8 cellular contexts compared by ENCODE assay signal in genomic region chr1:32612189-32612881, GRCh38. TPM values are rescaled to one million over a fixed set of nuclear protein-coding genes. Genes with fewer than 3 reads are reported as not detected.
DNase-seq lines count a peak whose midpoint lies in the region; ATAC-seq and TF ChIP-seq lines count a peak whose summit lies in the region.

No MANE protein-coding gene starts in this region.

- H4K20me1 ChIP-seq in fibroblast of lung (ENCODE audit: control insufficient read depth, extremely low read depth, insufficient read depth, low read length): no peaks in the 10 kb centered on the region

- H3K27ac Mint-ChIP-seq in stimulated activated memory B cell treated with anti-CD40 and anti-IgM and Interleukin-4, amounts not matched to agents 10 μg/mL and 1 μg/mL and 100 μg/mL, for 72 hours: no peak overlapping the region

- no peaks in the 10 kb centered on the region for H3K27me3 Mint-ChIP-seq in stimulated activated memory B cell treated with anti-CD40 and anti-IgM and Interleukin-4, amounts not matched to agents 10 μg/mL and 1 μg/mL and 100 μg/mL, for 72 hours

- H3K36me3 Mint-ChIP-seq in stimulated activated memory B cell treated with anti-CD40 and anti-IgM and Interleukin-4, amounts not matched to agents 10 μg/mL and 1 μg/mL and 100 μg/mL, for 72 hours: no peaks in the 10 kb centered on the region

- H3K9me3 Mint-ChIP-seq in stimulated activated memory B cell treated with anti-CD40 and anti-IgM and Interleukin-4, amounts not matched to agents 10 μg/mL and 1 μg/mL and 100 μg/mL, for 72 hours: no peaks in the 10 kb centered on the region

- no peaks in the 10 kb centered on the region for H3K9me3 ChIP-seq in fibroblast of lung (ENCODE audit: control insufficient read depth, insufficient read depth, low read depth, low read length)
- no peaks in the 10 kb centered on the region for H3K9me3 ChIP-seq in muscle layer of colon (ENCODE audit: low read length)

- H3K4me3 ChIP-seq in GM12865 (ENCODE audit: low read depth, low read length) (peak overlapping the region; percentile 31), fibroblast of lung (replicated peaks in 1 of 4; ENCODE audit: control extremely low read depth in 1 of 4, insufficient read depth in 1 of 4, low read depth in 3 of 4, low read length in 4 of 4) (peak overlapping the region; percentile 54 to 70 (median 65)), muscle layer of colon (ENCODE audit: low read depth in 1 of 2, low read length in 2 of 2) (peak overlapping the region; percentile 28 to 64)

- H3K4me1 ChIP-seq in fibroblast of lung (ENCODE audit: control insufficient read depth, extremely low read depth, insufficient read depth, low read length) (peaks cover 2% of the 10 kb centered on the region), muscle layer of colon (ENCODE audit: insufficient read depth, low read length) (no peaks in the 10 kb centered on the region)

- ATAC-seq in HG02981 (IDR thresholded peaks at IDR 0.05; ENCODE audit: unreplicated experiment): peak; percentile 73
- ATAC-seq in stimulated activated memory B cell treated with anti-CD40 and anti-IgM and Interleukin-4, amounts not matched to agents 10 μg/mL and 1 μg/mL and 100 μg/mL, for 72 hours: peak; percentile 92
- ATAC-seq in GM21360 (IDR thresholded peaks at IDR 0.05; ENCODE audit: unreplicated experiment): no peak

- peak overlapping the region; percentile 34 for H3K27ac ChIP-seq in fibroblast of lung (ENCODE audit: insufficient read depth, low read length)
- no peak overlapping the region for H3K27ac ChIP-seq in muscle layer of colon (ENCODE audit: low read depth, low read length)

- no peaks in the 10 kb centered on the region for H3K36me3 ChIP-seq in fibroblast of lung (ENCODE audit: control insufficient read depth, insufficient read depth, low read length)
- no peaks in the 10 kb centered on the region for H3K36me3 ChIP-seq in muscle layer of colon (ENCODE audit: insufficient read depth, low read length)

- peak; percentile 75 for DNase-seq in GM12865 (ENCODE audit: low read depth)
- DNase-seq in NCI-H526 treated with DMSO at 0.1 percent for 48 hours (lab: John Stamatoyannopoulos, UW): peak; percentile 75
- DNase-seq in activated T-helper 1 cell treated with Interleukin-2 at 50 U/mL for 16 hours (ENCODE audit: low read depth): peak; percentile 3
- peak; percentile 60 to 74 for DNase-seq in fibroblast of lung (ENCODE audit: low read depth in 2 of 2)

- no peaks in the 10 kb centered on the region for H3K79me2 ChIP-seq in fibroblast of lung (ENCODE audit: control insufficient read depth, insufficient read depth, low read length)

- peaks cover 7% of the 10 kb centered on the region for H3K4me1 Mint-ChIP-seq in stimulated activated memory B cell treated with anti-CD40 and anti-IgM and Interleukin-4, amounts not matched to agents 10 μg/mL and 1 μg/mL and 100 μg/mL, for 72 hours

- H3K27me3 ChIP-seq in fibroblast of lung (ENCODE audit: control insufficient read depth, insufficient read depth, low read length) (no peaks in the 10 kb centered on the region), muscle layer of colon (ENCODE audit: control insufficient read depth in 1 of 2, insufficient read depth in 2 of 2, low read length in 2 of 2) (no peaks in the 10 kb centered on the region)

- peak overlapping the region; percentile 66 for H3K4me3 Mint-ChIP-seq in stimulated activated memory B cell treated with anti-CD40 and anti-IgM and Interleukin-4, amounts not matched to agents 10 μg/mL and 1 μg/mL and 100 μg/mL, for 72 hours

- peak overlapping the region; percentile 87 for H2AFZ ChIP-seq in fibroblast of lung (ENCODE audit: low read length)

- peak; percentile 12 for TF ChIP-seq CTCF in GM12865 (IDR thresholded peaks at IDR 0.05; ENCODE audit: insufficient read depth, low read depth, low read length, missing control alignments)
- TF ChIP-seq CTCF in fibroblast of lung (conservative IDR thresholded peaks at IDR 0.05 in 1 of 2, IDR thresholded peaks at IDR 0.05 in 1 of 2; ENCODE audit: low read depth in 1 of 2, low read length in 2 of 2): peak; percentile 16 to 24

- H3K4me2 ChIP-seq in fibroblast of lung (ENCODE audit: extremely low read depth, insufficient read depth, low read length): peak overlapping the region; percentile 93

- H3K9ac ChIP-seq in fibroblast of lung (ENCODE audit: insufficient read depth, low read length) (peak overlapping the region; percentile 23), muscle layer of colon (ENCODE audit: low read length) (no peak overlapping the region)

RNA-seq across cellular contexts. Expression of gene ZBTB8OS, which starts 38.0 kb away (rescaled TPM):
- total RNA-seq in fibroblast of lung: 37.8 and 38.0 TPM in 2 replicates
- 72.6 and 92.3 TPM in 2 replicates for polyA plus RNA-seq in fibroblast of lung
- 53.2 and 63.8 TPM in 2 replicates for polyA plus RNA-seq in fibroblast of lung (2012)
- polyA minus RNA-seq in fibroblast of lung (ENCODE audit: low replicate concordance): 0.70 and 3.7 TPM in 2 replicates

RNA-seq across cellular contexts. Expression of gene RBBP4, which starts 38.7 kb away (rescaled TPM):
- total RNA-seq in fibroblast of lung: 92.5 and 95.0 TPM in 2 replicates
- polyA plus RNA-seq in fibroblast of lung: 169 TPM in 2 replicates
- polyA plus RNA-seq in fibroblast of lung (2012): 105 and 121 TPM in 2 replicates
- polyA minus RNA-seq in fibroblast of lung (ENCODE audit: low replicate concordance): 65.1 and 87.1 TPM in 2 replicates

Comparison
In these comparisons a context has a peak if more than half of its experiments do, and no peak if none do; other contexts are left out.
1. DNase-seq: peak in every context shown above with its lines; median percentile 75 in GM12865; 75 in NCI-H526 treated with DMSO at 0.1 percent for 48 hours; 67 in fibroblast of lung; 3 in activated T-helper 1 cell treated with Interleukin-2 at 50 U/mL for 16 hours.